In the genomic region with DNA sequence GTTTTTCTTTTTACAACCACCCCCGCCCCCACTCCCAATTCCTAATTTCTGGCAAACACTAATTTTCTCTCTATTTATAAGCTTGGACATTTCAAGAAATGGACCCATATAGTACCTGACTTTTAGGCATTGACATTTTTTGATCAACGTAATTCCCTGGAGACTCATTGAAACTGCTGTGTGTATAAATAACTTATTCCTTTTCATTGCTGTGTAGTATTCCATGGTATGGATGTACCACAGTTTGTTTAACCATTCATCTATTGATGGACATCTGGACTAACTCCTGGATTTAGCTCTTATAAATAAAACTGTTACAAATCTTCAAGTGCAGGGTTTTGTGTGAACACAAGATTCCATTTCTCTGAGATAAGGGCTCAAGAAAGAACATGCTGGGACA, we compare ENCODE assay signal across 9 cellular contexts. TPM values are rescaled to one million over a fixed set of nuclear protein-coding genes. Genes with fewer than 3 reads are reported as not detected.
"Had no signal": no experiment of that assay in that cellular context is flagged by ENCODE, and none has a peak within 500 bp of the region (broad histone marks: within the 10 kb centered on the region; RNA-seq: fewer than 3 reads in every experiment).

No MANE protein-coding gene starts in this region.

- ATAC-seq: GM12878 had no signal

- DNase-seq: GDM1, GF-D8 had no signal

- FAIRE-seq: G401.6, GM12878, GM12891, GM12892, GM18507, GM19239 had no signal

- H3K4me3 ChIP-seq: GM12878 had no signal

RNA-seq across cellular contexts. Expression of gene RBFOX1, which starts 47.1 kb away (rescaled TPM):
- total RNA-seq: G401, GM12878 had no signal
